ENCODE assay signal across 18 cellular contexts in the genomic region with DNA sequence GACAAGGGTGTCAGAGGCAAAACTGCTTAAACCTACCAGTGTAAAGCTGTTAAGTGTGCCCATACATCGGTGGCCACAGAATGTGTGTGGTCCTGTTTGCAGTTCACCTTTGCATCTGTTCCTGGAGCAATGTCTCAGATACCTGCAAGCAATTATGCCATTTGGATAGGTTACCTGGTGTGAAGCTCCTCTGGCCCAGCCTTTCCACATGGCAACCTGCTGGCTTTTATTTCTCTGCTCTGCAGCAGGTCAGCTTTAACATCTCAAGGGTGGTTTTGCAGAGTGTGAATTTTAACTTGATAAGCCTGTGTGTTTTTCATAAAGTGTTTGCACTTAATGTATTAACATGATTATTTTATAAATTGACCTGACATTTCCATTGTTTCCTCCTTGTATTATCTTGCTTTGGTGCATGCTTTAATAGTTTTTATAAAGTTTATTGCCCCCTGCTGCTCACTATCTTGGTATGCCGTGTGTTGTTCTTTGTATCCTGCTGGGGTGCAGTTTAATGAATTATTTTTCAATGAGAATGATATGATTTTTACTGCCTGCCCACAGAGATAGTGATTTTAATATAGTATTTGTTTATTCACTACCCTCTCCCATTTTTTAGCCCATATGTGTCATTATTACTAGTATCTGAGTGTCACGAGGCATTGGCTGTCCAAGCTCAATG.
DNase-seq lines count a peak whose midpoint lies in the region; ATAC-seq and TF ChIP-seq lines count a peak whose summit lies in the region.
"Had no signal": no experiment of that assay in that cellular context is flagged by ENCODE, and none has a peak within 500 bp of the region (broad histone marks: within the 10 kb centered on the region; RNA-seq: fewer than 3 reads in every experiment).

No MANE protein-coding gene starts in this region.

- H2BK5ac ChIP-seq in mesendoderm (ENCODE audit: low read length): no peak overlapping the region

- no peak overlapping the region for H4K5ac ChIP-seq in mesendoderm (ENCODE audit: low read length)

- no peak overlapping the region for H2BK120ac ChIP-seq in mesendoderm (ENCODE audit: low read depth, low read length)

- no peak overlapping the region for H3K56ac ChIP-seq in mesendoderm (ENCODE audit: low read length)

- no CpG with 5 or more reads among the region's 3 CpGs for WGBS in mesendoderm (ENCODE audit: extremely low coverage, insufficient coverage, low lambda C conversion rate)

- intact Hi-C loops in left cardiac atrium (cut with DNase I): no loop called here

- H3K23ac ChIP-seq in mesendoderm (ENCODE audit: low read length): no peak overlapping the region

- no peaks in the 10 kb centered on the region for H3K27me3 ChIP-seq in mesendoderm (ENCODE audit: insufficient read depth, low read length, poor library complexity)

- TF ChIP-seq CTCF in LNCaP clone FGC (IDR thresholded peaks at IDR 0.05; ENCODE audit: control insufficient read depth, extremely low read depth, insufficient read depth): peak; percentile 17; the same call in 1 of the 2 replicates
- TF ChIP-seq CTCF in choroid plexus epithelial cell (conservative IDR thresholded peaks at IDR 0.05; ENCODE audit: low read depth, low read length): no peak

- H3K79me2 ChIP-seq in mesendoderm (ENCODE audit: control insufficient read depth, insufficient read depth, low read length): no peaks in the 10 kb centered on the region

- H2AK5ac ChIP-seq in mesendoderm (ENCODE audit: low read length): no peak overlapping the region

- peaks cover 3% of the 10 kb centered on the region for H3K4me1 ChIP-seq in mesendoderm (ENCODE audit: control insufficient read depth, low read depth, low read length)

- H3K4me3 ChIP-seq in LNCaP clone FGC (ENCODE audit: low read depth, low read length) (no peak overlapping the region), choroid plexus epithelial cell (ENCODE audit: low read depth, low read length) (no peak overlapping the region), mesendoderm (ENCODE audit: low read length) (no peak overlapping the region)
- H3K4me3 ChIP-seq: GM12878 had no signal

- H3K4me2 ChIP-seq in mesendoderm (ENCODE audit: low read length): no peak overlapping the region

- H3K36me3 ChIP-seq in mesendoderm (ENCODE audit: control insufficient read depth, insufficient read depth, low read length): no peaks in the 10 kb centered on the region

- H3K18ac ChIP-seq in mesendoderm (ENCODE audit: low read length): no peak overlapping the region

- no peak overlapping the region for H4K8ac ChIP-seq in mesendoderm (ENCODE audit: low read depth, low read length)

- ATAC-seq in left cardiac atrium: no peak
- ATAC-seq: GM12878 had no signal

- H3K27ac ChIP-seq in mesendoderm (ENCODE audit: low read depth, low read length): no peak overlapping the region
- H3K27ac ChIP-seq: SK-N-MC had no signal

- H3K4ac ChIP-seq in mesendoderm (ENCODE audit: low read depth, low read length): no peak overlapping the region

- H2BK15ac ChIP-seq in mesendoderm (replicated peaks; ENCODE audit: low read depth): no peak overlapping the region

- DNase-seq in NCI-H1417 (lab: John Stamatoyannopoulos, UW): peak in 2 of 3 experiments; percentile 43 to 63
- no peak for DNase-seq in NCI-H1417 treated with DMSO at 0.1 percent for 48 hours (lab: John Stamatoyannopoulos, UW)
- no peak for DNase-seq in LNCaP clone FGC (ENCODE audit: low read depth)
- peak; percentile 12 for DNase-seq in choroid plexus epithelial cell (ENCODE audit: low read depth)
- DNase-seq in mesendoderm: peak; percentile 37
- no peak for DNase-seq in left cardiac atrium
- DNase-seq in NOMO-1 (lab: John Stamatoyannopoulos, UW; ENCODE audit: unreplicated experiment in 2 of 2): no peak
- DNase-seq in stimulated activated CD4-positive, alpha-beta T cell treated with anti-CD3 and anti-CD28 coated beads, Interleukin-4, amount 100 ng/mL, for 4 hours: no peak
- DNase-seq: 8988T, C1 segment of cervical spinal cord, DND-41, H7, NCI-H1694, NCI-H2107, NCI-H526 treated with DMSO at 0.1 percent for 48 hours, T-helper 1 cell had no signal

- no peaks in the 10 kb centered on the region for H3K79me1 ChIP-seq in mesendoderm (ENCODE audit: low read length)

- no peak overlapping the region for H3K9ac ChIP-seq in mesendoderm (ENCODE audit: low read length)

Comparison
In these comparisons a context has a peak if more than half of its experiments do, and no peak if none do; other contexts are left out.
1. DNase-seq: peak in NCI-H1417 (2 of 3), choroid plexus epithelial cell (single experiment) and mesendoderm (single experiment); none in NCI-H1417 treated with DMSO at 0.1 percent for 48 hours (single experiment), LNCaP clone FGC (single experiment), left cardiac atrium (single experiment), NOMO-1 (0 of 2) and stimulated activated CD4-positive, alpha-beta T cell treated with anti-CD3 and anti-CD28 coated beads, Interleukin-4, amount 100 ng/mL, for 4 hours (0 of 2).